In the genomic region with DNA sequence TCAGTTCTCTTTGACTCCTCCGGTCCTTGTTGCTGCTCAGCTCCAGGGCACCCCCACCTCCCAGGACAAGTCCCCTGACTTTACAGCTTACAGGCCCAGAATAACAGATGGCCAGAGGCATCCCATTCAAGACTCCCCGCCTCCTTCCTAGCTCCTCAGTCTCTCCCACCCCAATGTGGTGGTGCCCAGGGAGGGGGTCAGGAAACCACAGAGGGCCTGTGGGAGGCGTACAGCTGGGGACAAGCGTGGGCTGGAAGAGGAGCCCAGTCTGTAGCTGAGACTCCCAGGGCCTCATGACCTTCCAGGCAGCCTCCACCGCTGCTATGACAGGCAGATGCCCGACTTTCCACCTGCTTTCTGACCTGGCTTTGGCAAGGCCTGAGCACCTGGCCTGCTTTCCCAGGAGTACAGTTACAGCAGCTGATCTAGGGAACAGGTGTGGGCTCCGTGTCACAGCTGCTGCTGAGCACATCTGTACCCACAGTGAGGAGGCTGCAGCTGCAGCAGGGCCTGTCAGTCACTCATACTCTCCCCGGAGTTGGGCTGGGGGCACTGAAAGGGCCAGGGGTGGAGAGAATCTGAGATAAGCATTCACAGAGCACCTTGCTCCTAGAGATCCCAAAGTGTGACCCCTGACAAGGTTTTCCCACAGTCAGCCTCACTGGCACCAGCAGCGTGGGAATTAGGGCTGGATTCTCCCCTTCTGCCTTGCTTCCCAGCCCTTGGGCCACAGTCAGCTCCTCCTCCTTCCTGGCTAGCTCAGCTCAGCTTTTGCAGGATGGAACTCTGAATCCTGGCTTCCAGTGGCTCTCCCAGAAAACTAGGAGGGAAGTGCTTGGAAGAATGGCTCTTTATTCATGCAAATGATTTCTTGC, we compare ENCODE assay signal across 10 cellular contexts. TPM values are rescaled to one million over a fixed set of nuclear protein-coding genes. Genes with fewer than 3 reads are reported as not detected.
DNase-seq lines count a peak whose midpoint lies in the region; ATAC-seq and TF ChIP-seq lines count a peak whose summit lies in the region.
"Had no signal": no experiment of that assay in that cellular context is flagged by ENCODE, and none has a peak within 500 bp of the region (broad histone marks: within the 10 kb centered on the region; RNA-seq: fewer than 3 reads in every experiment).

No MANE protein-coding gene starts in this region.

- no peaks in the 10 kb centered on the region for H3K9me2 ChIP-seq in MM.1S (replicated peaks; ENCODE audit: insufficient read depth, low read length)

- TF ChIP-seq POLR2A in body of pancreas (IDR thresholded peaks at IDR 0.05): no peak

- 34 to 54% methylated on average over 3 to 9 of the region's 9 CpGs for WGBS in body of pancreas, 2 donors
- 76 to 78% methylated on average over 6 to 9 of the region's 9 CpGs for WGBS in mesodermal cell (ENCODE audit: insufficient coverage in 2 of 2), 2 experiments

- H3K36me3 ChIP-seq in BLaER1 treated with 17β-estradiol and CSF1 and Interleukin-3, amounts not matched to agents 10 nM and 100 nM: no peaks in the 10 kb centered on the region
- H3K36me3 ChIP-seq in body of pancreas (replicated peaks in 1 of 2; ENCODE audit: insufficient read depth in 1 of 2, low read depth in 2 of 2): no peaks in the 10 kb centered on the region
- no peaks in the 10 kb centered on the region for H3K36me3 ChIP-seq in mesodermal cell (ENCODE audit: control insufficient read depth, insufficient read depth, low read length)
- no peaks in the 10 kb centered on the region for H3K36me3 ChIP-seq in MM.1S (replicated peaks; ENCODE audit: insufficient read depth, low read length)

- H3K27me3 ChIP-seq in BLaER1 treated with 17β-estradiol and CSF1 and Interleukin-3, amounts not matched to agents 10 nM and 100 nM: peaks cover 0 to under 1% (median 0%) of the 10 kb centered on the region in 11 experiments; a peak in 1 of 22 replicates
- H3K27me3 ChIP-seq in body of pancreas (no peaks in the 10 kb centered on the region), MM.1S (replicated peaks; ENCODE audit: insufficient read depth, low read length) (no peaks in the 10 kb centered on the region)

- H3K9ac ChIP-seq in BLaER1 treated with 17β-estradiol and CSF1 and Interleukin-3, amounts not matched to agents 10 nM and 100 nM: peak overlapping the region; percentile 9 to 79 (median 56); a peak in 19 of 22 replicates
- no peak overlapping the region for H3K9ac ChIP-seq in MM.1S (ENCODE audit: low read length)

- peak overlapping the region; percentile 81 to 97 (median 92) for H3K4me2 ChIP-seq in BLaER1 treated with 17β-estradiol and CSF1 and Interleukin-3, amounts not matched to agents 10 nM and 100 nM
- H3K4me2 ChIP-seq in MM.1S (ENCODE audit: low read depth, low read length): no peak overlapping the region

- peak overlapping the region in 9 of 11 experiments; percentile 6 to 85 (median 66); a peak in 16 of 22 replicates for H3K27ac ChIP-seq in BLaER1 treated with 17β-estradiol and CSF1 and Interleukin-3, amounts not matched to agents 10 nM and 100 nM
- peak overlapping the region; percentile 42 to 65 (median 54) for H3K27ac ChIP-seq in body of pancreas
- H3K27ac ChIP-seq in mesodermal cell (ENCODE audit: low read depth, low read length, severe bottlenecking): peak overlapping the region; percentile 11
- no peak overlapping the region for H3K27ac ChIP-seq in MM.1S (ENCODE audit: low read length)

- H2AFZ ChIP-seq in MM.1S (ENCODE audit: low read length): no peak overlapping the region

- H4K20me1 ChIP-seq in BLaER1 treated with 17β-estradiol and CSF1 and Interleukin-3, amounts not matched to agents 10 nM and 100 nM: no peaks in the 10 kb centered on the region; a peak in 3 of 22 replicates
- no peaks in the 10 kb centered on the region for H4K20me1 ChIP-seq in MM.1S (ENCODE audit: insufficient read depth, low read length)

- peak; percentile 13 for DNase-seq in NCI-H1417 treated with DMSO at 0.1 percent for 48 hours (lab: John Stamatoyannopoulos, UW)
- peak; percentile 64 to 91 (median 89) for DNase-seq in body of pancreas
- no peak for DNase-seq in ecto neural progenitor cell (ENCODE audit: low spot score)
- no peak for DNase-seq in MM.1S
- DNase-seq: AML-193; naive thymus-derived CD4-positive, alpha-beta T cell had no signal

- H3K9me3 ChIP-seq in BLaER1 treated with 17β-estradiol and CSF1 and Interleukin-3, amounts not matched to agents 10 nM and 100 nM (replicated peaks in 1 of 11): no peaks in the 10 kb centered on the region
- H3K9me3 ChIP-seq in body of pancreas (no peaks in the 10 kb centered on the region), mesodermal cell (ENCODE audit: control insufficient read depth, low read length) (no peaks in the 10 kb centered on the region), MM.1S (replicated peaks; ENCODE audit: insufficient read depth, low read length) (no peaks in the 10 kb centered on the region)

- TF ChIP-seq CTCF in body of pancreas (IDR thresholded peaks at IDR 0.05) (no peak), MM.1S (IDR thresholded peaks at IDR 0.05; ENCODE audit: low read length) (no peak)

- H3K79me2 ChIP-seq in MM.1S (ENCODE audit: low read length): no peaks in the 10 kb centered on the region

- intact Hi-C loops in body of pancreas (cut with DNase I): no loop called here

- peak; percentile 73 for ATAC-seq in body of pancreas
- ATAC-seq in GM21619 (IDR thresholded peaks at IDR 0.05; ENCODE audit: unreplicated experiment): no peak
- no peak for ATAC-seq in HG03045 (IDR thresholded peaks at IDR 0.05; ENCODE audit: unreplicated experiment)

- peaks cover 48 to 78% (median 70%) of the 10 kb centered on the region in 10 experiments for H3K4me1 ChIP-seq in BLaER1 treated with 17β-estradiol and CSF1 and Interleukin-3, amounts not matched to agents 10 nM and 100 nM
- H3K4me1 ChIP-seq in body of pancreas (peaks cover 21% of the 10 kb centered on the region), mesodermal cell (ENCODE audit: control insufficient read depth, insufficient read depth, low read length, poor library complexity, severe bottlenecking) (peaks cover 53% of the 10 kb centered on the region), MM.1S (ENCODE audit: low read length) (no peaks in the 10 kb centered on the region)

- peak overlapping the region in 8 of 10 experiments; percentile 1 to 48 (median 33); a peak in 13 of 20 replicates for H3K4me3 ChIP-seq in BLaER1 treated with 17β-estradiol and CSF1 and Interleukin-3, amounts not matched to agents 10 nM and 100 nM
- H3K4me3 ChIP-seq in body of pancreas (no peak overlapping the region), mesodermal cell (ENCODE audit: extremely low read depth, insufficient read depth, low read length, poor library complexity, severe bottlenecking) (no peak overlapping the region), MM.1S (ENCODE audit: low read length) (no peak overlapping the region)

- H3F3A ChIP-seq in MM.1S (ENCODE audit: insufficient read depth, low read length): no peaks in the 10 kb centered on the region

RNA-seq across cellular contexts. Expression of gene NAV1, which starts 7.1 kb away (rescaled TPM):
- 10 to 100 TPM; 11.5 to 13.7 TPM for total RNA-seq in body of pancreas
- polyA plus RNA-seq in mesodermal cell (2013, experiment 1 of 2): 56.2 TPM
- polyA plus RNA-seq in mesodermal cell (2013, experiment 2 of 2): 48.2 TPM

RNA-seq across cellular contexts. Expression of gene CSRP1, which starts 24.9 kb away (rescaled TPM):
- 100 to 1,000 TPM; 127 to 245 TPM for total RNA-seq in body of pancreas
- polyA plus RNA-seq in mesodermal cell (2013, experiment 1 of 2): 73.2 TPM
- 56.8 TPM for polyA plus RNA-seq in mesodermal cell (2013, experiment 2 of 2)

Comparison
In these comparisons a context has a peak if more than half of its experiments do, and no peak if none do; other contexts are left out.
1. H3K4me3 ChIP-seq: peak in BLaER1 treated with 17β-estradiol and CSF1 and Interleukin-3, amounts not matched to agents 10 nM and 100 nM (8 of 10); none in body of pancreas (0 of 2), mesodermal cell (single experiment) and MM.1S (single experiment).
2. DNase-seq: peak in NCI-H1417 treated with DMSO at 0.1 percent for 48 hours (single experiment) and body of pancreas (4 of 4); none in ecto neural progenitor cell (single experiment) and MM.1S (single experiment).